In the genomic region with DNA sequence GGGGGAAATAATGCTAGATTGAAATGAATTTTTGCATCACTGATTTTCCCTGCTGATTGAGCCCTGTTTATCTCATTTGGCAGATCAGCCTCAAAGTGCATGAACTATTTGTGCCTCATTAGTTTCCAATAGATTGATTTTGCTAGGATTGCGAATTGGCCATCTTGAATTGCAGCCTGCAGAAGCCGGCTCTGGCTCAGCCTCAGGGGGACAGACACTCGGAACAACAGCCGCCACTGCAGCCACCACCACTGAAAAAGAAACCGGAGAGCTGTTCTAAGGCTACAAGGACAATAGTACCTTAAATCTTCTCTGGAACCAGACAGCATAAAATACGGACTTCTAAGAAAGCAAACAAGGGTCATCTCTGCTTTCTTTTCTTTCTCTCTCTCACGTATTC, we compare ENCODE assay signal across 1 cellular context.
TF ChIP-seq lines count a peak whose summit lies in the region.

No MANE protein-coding gene starts in this region.

TF ChIP-seq in WTC11, 78 proteins besides CTCF, POLR2A, EP300 and RAD21 (continued from another document):
- TF ChIP-seq, protein P1, sequence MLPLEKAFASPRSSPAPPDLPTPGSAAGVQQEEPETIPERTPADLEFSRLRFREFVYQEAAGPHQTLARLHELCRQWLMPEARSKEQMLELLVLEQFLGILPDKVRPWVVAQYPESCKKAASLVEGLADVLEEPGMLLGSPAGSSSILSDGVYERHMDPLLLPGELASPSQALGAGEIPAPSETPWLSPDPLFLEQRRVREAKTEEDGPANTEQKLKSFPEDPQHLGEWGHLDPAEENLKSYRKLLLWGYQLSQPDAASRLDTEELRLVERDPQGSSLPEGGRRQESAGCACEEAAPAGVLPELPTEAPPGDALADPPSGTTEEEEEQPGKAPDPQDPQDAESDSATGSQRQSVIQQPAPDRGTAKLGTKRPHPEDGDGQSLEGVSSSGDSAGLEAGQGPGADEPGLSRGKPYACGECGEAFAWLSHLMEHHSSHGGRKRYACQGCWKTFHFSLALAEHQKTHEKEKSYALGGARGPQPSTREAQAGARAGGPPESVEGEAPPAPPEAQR (CRISPR knock-in tag; IDR thresholded peaks at IDR 0.05) = no peak
- TF ChIP-seq HMGA2 (CRISPR knock-in tag; IDR thresholded peaks at IDR 0.05) (no peak), IRF2 (CRISPR knock-in tag; IDR thresholded peaks at IDR 0.05; ENCODE audit: borderline replicate concordance, low read depth) (no peak), EMX1 (CRISPR knock-in tag; IDR thresholded peaks at IDR 0.05) (no peak), FOXJ3 (CRISPR knock-in tag; IDR thresholded peaks at IDR 0.05; ENCODE audit: borderline replicate concordance) (no peak)
